Comparison of ENCODE assay signal across 8 cellular contexts in the genomic region with DNA sequence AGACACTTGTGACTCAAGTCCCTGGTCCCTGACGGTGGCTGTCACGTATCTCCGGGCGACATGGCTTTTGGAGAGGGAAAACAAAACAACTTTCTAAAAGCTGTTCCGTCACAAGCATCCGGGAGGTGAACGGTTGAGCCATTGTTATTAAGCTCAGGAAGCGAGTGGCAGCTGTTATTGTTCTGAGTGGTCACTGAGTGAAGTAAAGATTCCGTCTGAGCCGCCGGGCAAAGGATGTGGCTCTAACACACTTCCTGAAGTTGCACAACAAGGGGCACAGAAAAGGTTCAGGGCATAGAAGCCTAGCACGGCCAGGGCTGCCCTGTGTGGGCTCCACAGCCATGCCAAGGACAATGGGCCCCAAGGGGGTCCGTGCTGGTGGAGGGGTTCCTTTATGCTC. TPM values are rescaled to one million over a fixed set of nuclear protein-coding genes. Genes with fewer than 3 reads are reported as not detected.
A peak's percentile ranks its signal among the peaks of the same experiment; 100 is the strongest.
DNase-seq lines count a peak whose midpoint lies in the region; ATAC-seq and TF ChIP-seq lines count a peak whose summit lies in the region.

No MANE protein-coding gene starts in this region.

- ATAC-seq in naive thymus-derived CD4-positive, alpha-beta T cell = peak; percentile 64
- ATAC-seq in HG03135 (IDR thresholded peaks at IDR 0.05; ENCODE audit: unreplicated experiment) = no peak

- peaks cover 6 to 52% (median 30%) of the 10 kb centered on the region in 5 donors for H3K36me3 Mint-ChIP-seq in naive thymus-derived CD4-positive, alpha-beta T cell

- POLR2A ChIA-PET in naive thymus-derived CD4-positive, alpha-beta T cell (lab: Charles Lee) = interaction anchor here (0.7 to 13.0 kb wide), 6 partner anchors 9 to 1405 kb away, joined by 3 to 144 read pairs (median 5); a partner anchor contains a TSS

- no peaks in the 10 kb centered on the region for H3K9me3 ChIP-seq in naive thymus-derived CD4-positive, alpha-beta T cell (ENCODE audit: control insufficient read depth in 2 of 3, low read length in 3 of 3)

- peaks cover 74 to 93% (median 88%) of the 10 kb centered on the region in 7 donors for H3K4me1 Mint-ChIP-seq in naive thymus-derived CD4-positive, alpha-beta T cell

- peak overlapping the region; percentile 79 to 86 (median 82) for H3K4me3 Mint-ChIP-seq in naive thymus-derived CD4-positive, alpha-beta T cell

- peaks cover 64 to 82% of the 10 kb centered on the region in 2 donors for H3K4me1 ChIP-seq in naive thymus-derived CD4-positive, alpha-beta T cell (ENCODE audit: control insufficient read depth in 2 of 2, insufficient read depth in 2 of 2, low read length in 2 of 2)

- H3K27me3 ChIP-seq in naive thymus-derived CD4-positive, alpha-beta T cell (ENCODE audit: control insufficient read depth in 2 of 2, insufficient read depth in 2 of 2, low read length in 2 of 2) = no peaks in the 10 kb centered on the region

- H3K4me3 ChIP-seq in cardiac fibroblast (replicated peaks in 1 of 2; ENCODE audit: low read depth in 2 of 2, low read length in 2 of 2) = no peak overlapping the region
- H3K4me3 ChIP-seq in naive thymus-derived CD4-positive, alpha-beta T cell (ENCODE audit: low read length) = peak overlapping the region; percentile 27

- peaks cover 9 to 17% (median 11%) of the 10 kb centered on the region in 3 experiments for H3K36me3 ChIP-seq in naive thymus-derived CD4-positive, alpha-beta T cell (ENCODE audit: control insufficient read depth in 2 of 3, insufficient read depth in 3 of 3, low read length in 3 of 3)

- peaks cover 0 to 2% (median 0%) of the 10 kb centered on the region in 11 donors for H3K9me3 Mint-ChIP-seq in naive thymus-derived CD4-positive, alpha-beta T cell

- DNase-seq in GDM1 (lab: John Stamatoyannopoulos, UW) (peak; percentile 71), Kasumi-1 (lab: John Stamatoyannopoulos, UW) (peak; percentile 77 to 81), cardiac fibroblast (ENCODE audit: low read depth in 2 of 2) (peak; percentile 35 to 50), cortex of kidney (lab: John Stamatoyannopoulos, UW) (no peak), kidney tubule cell (ENCODE audit: low spot score) (no peak)
- peak in 7 of 9 donors; percentile 32 to 66 (median 55) for DNase-seq in naive thymus-derived CD4-positive, alpha-beta T cell
- no peak for DNase-seq in activated CD4-positive, CD25-positive, alpha-beta regulatory T cell treated with anti-CD3 and anti-CD28 coated beads, Interleukin-2, amount 50 U/mL, for 72 hours

- TF ChIP-seq CTCF in cardiac fibroblast (IDR thresholded peaks at IDR 0.05; ENCODE audit: low read depth, low read length) = no peak

- peak overlapping the region in 8 of 9 donors; percentile 88 to 98 (median 93) for H3K27ac Mint-ChIP-seq in naive thymus-derived CD4-positive, alpha-beta T cell

- no peaks in the 10 kb centered on the region for H3K27me3 Mint-ChIP-seq in naive thymus-derived CD4-positive, alpha-beta T cell

- intact Hi-C loops in naive thymus-derived CD4-positive, alpha-beta T cell (cut with micrococcal nuclease) = loop anchor here (5.0 to 10.0 kb wide), 8 partner anchors 33 to 387 kb away; a partner anchor contains a TSS

- peak overlapping the region; percentile 57 for H3K27ac ChIP-seq in naive thymus-derived CD4-positive, alpha-beta T cell (ENCODE audit: low read depth, low read length)

- CTCF ChIA-PET in naive thymus-derived CD4-positive, alpha-beta T cell (lab: Charles Lee) = interaction anchor here (1.0 to 5.0 kb wide), 3 partner anchors 24 to 32 kb away, joined by 3 to 20 read pairs (median 3); a partner anchor contains a TSS

RNA-seq across cellular contexts. Expression of a gene that starts 24.3 kb away (rescaled TPM):
- 100 to 1,000 TPM; 106 to 232 (median 126) TPM for total RNA-seq in naive thymus-derived CD4-positive, alpha-beta T cell
- 100 to 1,000 TPM in 1 of 2 donors, 10 to 100 TPM in 1; 41.0 to 122 TPM for polyA plus RNA-seq in naive thymus-derived CD4-positive, alpha-beta T cell

RNA-seq across cellular contexts. Expression of a gene that starts 52.0 kb away (rescaled TPM):
- total RNA-seq in naive thymus-derived CD4-positive, alpha-beta T cell = not detected
- not detected for polyA plus RNA-seq in naive thymus-derived CD4-positive, alpha-beta T cell

Comparison
In these comparisons a context has a peak if more than half of its experiments do, and no peak if none do; other contexts are left out.
1. DNase-seq: peak in GDM1 (single experiment), Kasumi-1 (2 of 2), cardiac fibroblast (2 of 2) and naive thymus-derived CD4-positive, alpha-beta T cell (7 of 9); none in cortex of kidney (single experiment), kidney tubule cell (single experiment) and activated CD4-positive, CD25-positive, alpha-beta regulatory T cell treated with anti-CD3 and anti-CD28 coated beads, Interleukin-2, amount 50 U/mL, for 72 hours (single experiment).